Comparison of ENCODE assay signal across 8 cellular contexts in genomic region chr14:90382491-90383125, GRCh38. TPM values are rescaled to one million over a fixed set of nuclear protein-coding genes. Genes with fewer than 3 reads are reported as not detected.
DNase-seq lines count a peak whose midpoint lies in the region; ATAC-seq and TF ChIP-seq lines count a peak whose summit lies in the region.

No MANE protein-coding gene starts in this region.

- H3K27ac ChIP-seq in 22Rv1 (peak overlapping the region; percentile 80), PC-9 (peak overlapping the region; percentile 88), heart left ventricle (peak overlapping the region; percentile 98 to 100 (median 99)), upper lobe of right lung (peak overlapping the region; percentile 100)

- peaks cover 3% of the 10 kb centered on the region; the same call in 1 of the 2 replicates for H3F3A ChIP-seq in PC-9 (ENCODE audit: insufficient read depth, low read depth)

- no peaks in the 10 kb centered on the region for H3K9me3 Mint-ChIP-seq in activated naive CD4-positive, alpha-beta T cell treated with anti-CD3 and anti-CD28 coated beads, Interleukin-2, amount 50 U/mL, for 72 hours

- H4K20me1 ChIP-seq in PC-9 (ENCODE audit: insufficient read depth): no peaks in the 10 kb centered on the region

- H3K36me3 Mint-ChIP-seq in activated naive CD4-positive, alpha-beta T cell treated with anti-CD3 and anti-CD28 coated beads, Interleukin-2, amount 50 U/mL, for 72 hours: no peaks in the 10 kb centered on the region

- H3K9me2 ChIP-seq in PC-9 (ENCODE audit: insufficient read depth): no peaks in the 10 kb centered on the region

- no peaks in the 10 kb centered on the region for H3K27me3 ChIP-seq in PC-9 (ENCODE audit: insufficient read depth, low read depth)
- H3K27me3 ChIP-seq in heart left ventricle: no peaks in the 10 kb centered on the region
- no peaks in the 10 kb centered on the region for H3K27me3 ChIP-seq in upper lobe of right lung

- peak overlapping the region; percentile 90 for H3K4me2 ChIP-seq in PC-9

- H3K27ac Mint-ChIP-seq in activated naive CD4-positive, alpha-beta T cell treated with anti-CD3 and anti-CD28 coated beads, Interleukin-2, amount 50 U/mL, for 72 hours: no peak overlapping the region

- ATAC-seq in GM18508 (IDR thresholded peaks at IDR 0.05; ENCODE audit: insufficient read depth, unreplicated experiment) (peak; percentile 2), HG03439 (IDR thresholded peaks at IDR 0.05; ENCODE audit: unreplicated experiment) (peak; percentile 4), heart left ventricle (peak; percentile 6 to 48 (median 42)), upper lobe of right lung (peak; percentile 17)
- peak; percentile 17 to 29 for ATAC-seq in activated naive CD4-positive, alpha-beta T cell treated with anti-CD3 and anti-CD28 coated beads, Interleukin-2, amount 50 U/mL, for 72 hours

- BruUV-seq in PC-9 (replicated peaks; lab: Mats Ljungman, UMichigan): TSS peak; percentile 82

- H3K36me3 ChIP-seq in PC-9 (ENCODE audit: low read depth): no peaks in the 10 kb centered on the region
- H3K36me3 ChIP-seq in heart left ventricle: no peaks in the 10 kb centered on the region
- no peaks in the 10 kb centered on the region for H3K36me3 ChIP-seq in upper lobe of right lung

- TF ChIP-seq POLR2A in heart left ventricle (IDR thresholded peaks at IDR 0.05): no peak

- H2AFZ ChIP-seq in PC-9: peak overlapping the region; percentile 97

- CTCF ChIA-PET in PC-9 (lab: Charles Lee): no interaction called here

- H3K79me2 ChIP-seq in PC-9 (ENCODE audit: low read depth): no peaks in the 10 kb centered on the region

- intact Hi-C loops in PC-9 (cut with micrococcal nuclease; ENCODE audit: unreplicated experiment): loop anchor here (1.0 to 5.0 kb wide), 2 partner anchors 15 to 50 kb away; partner anchors contain the start of genes CALM1 and NRDE2
- intact Hi-C loops in heart left ventricle (cut with DNase I): loop anchor here in 9 of 10 donors (1.0 to 5.0 kb wide), 12 partner anchors 14 to 376 kb away; partner anchors contain the start of genes CALM1 (in 6 of the 9) and NRDE2 (in 4 of the 9)
- intact Hi-C loops in posterior cingulate gyrus (cut with DNase I): loop anchor here (1.0 to 5.0 kb wide), 3 partner anchors 15 to 375 kb away; partner anchors contain the start of gene CALM1
- intact Hi-C loops in upper lobe of right lung (cut with DNase I): no loop called here

- H3K4me1 ChIP-seq in PC-9 (replicated peaks; ENCODE audit: insufficient read depth): peaks cover 14% of the 10 kb centered on the region
- peaks cover 4 to 38% (median 27%) of the 10 kb centered on the region in 12 donors for H3K4me1 ChIP-seq in heart left ventricle
- H3K4me1 ChIP-seq in upper lobe of right lung: peaks cover 23% of the 10 kb centered on the region

- no peak for TF ChIP-seq CTCF in 22Rv1 (IDR thresholded peaks at IDR 0.05)
- no peak for TF ChIP-seq CTCF in PC-9 (conservative IDR thresholded peaks at IDR 0.05)
- no peak for TF ChIP-seq CTCF in heart left ventricle (IDR thresholded peaks at IDR 0.05)
- TF ChIP-seq CTCF in upper lobe of right lung (IDR thresholded peaks at IDR 0.05): no peak

- H3K9me3 ChIP-seq in PC-9 (ENCODE audit: insufficient read depth, low read depth): no peaks in the 10 kb centered on the region
- H3K9me3 ChIP-seq in heart left ventricle: no peaks in the 10 kb centered on the region
- no peaks in the 10 kb centered on the region for H3K9me3 ChIP-seq in upper lobe of right lung

- POLR2A ChIA-PET in PC-9 (lab: Charles Lee; ENCODE audit: unreplicated experiment): no interaction called here

- WGBS in heart left ventricle, 4 donors: 0 to 1% (median 1%) methylated on average over 34 of the region's 34 CpGs

- peak in 1 of 2 experiments; percentile 19 for DNase-seq in PC-9
- DNase-seq in activated naive CD4-positive, alpha-beta T cell treated with anti-CD3 and anti-CD28 coated beads, Interleukin-2, amount 50 U/mL, for 72 hours (ENCODE audit: low spot score in 2 of 2): peak in 1 of 2 donors; percentile 63
- DNase-seq in heart left ventricle: peak; percentile 74 to 81 (median 75)
- DNase-seq in posterior cingulate gyrus: peak; percentile 64 to 97 (median 77)
- peak; percentile 81 for DNase-seq in upper lobe of right lung

- H3K4me3 ChIP-seq in PC-9: peak overlapping the region; percentile 92
- H3K4me3 ChIP-seq in heart left ventricle: peak overlapping the region; percentile 47 to 80 (median 66)
- peak overlapping the region; percentile 64 for H3K4me3 ChIP-seq in upper lobe of right lung

RNA-seq across cellular contexts. Expression of gene CALM1, which starts 14.2 kb away (rescaled TPM):
- total RNA-seq in PC-9 (2021): 103 and 122 TPM in 2 replicates
- 100 to 1,000 TPM; 354 to 402 TPM for total RNA-seq in activated naive CD4-positive, alpha-beta T cell treated with anti-CD3 and anti-CD28 coated beads, Interleukin-2, amount 50 U/mL, for 72 hours
- 100 to 1,000 TPM; 397 to 784 (median 503) TPM for total RNA-seq in heart left ventricle
- 100 to 1,000 TPM; 307 to 388 TPM for polyA plus RNA-seq in heart left ventricle
- 477 TPM for total RNA-seq in upper lobe of right lung

RNA-seq across cellular contexts. Expression of gene NRDE2, which starts 50.9 kb away (rescaled TPM):
- total RNA-seq in PC-9 (2021): 6.5 and 10.1 TPM in 2 replicates
- 10 to 100 TPM; 21.1 to 34.6 TPM for total RNA-seq in activated naive CD4-positive, alpha-beta T cell treated with anti-CD3 and anti-CD28 coated beads, Interleukin-2, amount 50 U/mL, for 72 hours
- total RNA-seq in heart left ventricle: 10 to 100 TPM in 5 of 9 donors, 1 to 10 TPM in 4; 5.2 to 15.4 (median 10.7) TPM
- polyA plus RNA-seq in heart left ventricle: 1 to 10 TPM; 5.3 to 7.2 TPM
- total RNA-seq in upper lobe of right lung: 22.2 TPM
